In the genomic region with DNA sequence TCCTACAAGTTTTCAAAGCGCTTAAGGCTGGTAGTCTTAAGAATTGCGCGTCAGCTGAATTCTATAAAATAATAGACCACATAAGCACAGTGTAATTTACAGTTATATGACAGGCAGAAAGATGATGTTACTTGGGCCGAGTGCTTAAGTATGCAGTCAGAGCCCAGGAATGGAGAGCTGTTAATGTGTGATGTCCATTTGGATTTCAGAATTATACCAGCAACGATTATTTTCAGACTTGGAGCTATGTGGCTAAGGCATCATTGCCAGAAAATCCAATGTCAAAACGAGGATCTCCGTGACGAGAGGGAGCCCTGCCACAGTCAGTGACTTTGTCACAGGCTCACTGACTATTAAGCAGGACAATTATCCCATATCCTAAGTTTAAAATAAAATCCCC, we compare ENCODE assay signal across 1 cellular context.
TF ChIP-seq lines count a peak whose summit lies in the region.

No MANE protein-coding gene starts in this region.

TF ChIP-seq in HCT116, 20 proteins besides CTCF, POLR2A, EP300 and RAD21:
- TF ChIP-seq CBX3 (IDR thresholded peaks at IDR 0.05; ENCODE audit: low read depth) (no peak), SRF (IDR thresholded peaks at IDR 0.05; ENCODE audit: low read depth) (no peak), POLR2AphosphoS5 (IDR thresholded peaks at IDR 0.05; ENCODE audit: low read depth, low read length) (no peak), SP1 (IDR thresholded peaks at IDR 0.05; ENCODE audit: low read depth) (no peak), YY1 (IDR thresholded peaks at IDR 0.05; ENCODE audit: extremely low read depth, insufficient replicate concordance, low read depth, low read length) (no peak), SIN3A (IDR thresholded peaks at IDR 0.05; ENCODE audit: low read depth) (no peak), ZNF274 (IDR thresholded peaks at IDR 0.05; ENCODE audit: low read depth, low read length) (no peak), ZFX (IDR thresholded peaks at IDR 0.05) (no peak), ELF1 (IDR thresholded peaks at IDR 0.05; ENCODE audit: borderline replicate concordance, low read depth) (no peak), FOSL1 (IDR thresholded peaks at IDR 0.05; ENCODE audit: low read depth) (no peak), EZH2phosphoT487 (IDR thresholded peaks at IDR 0.05; ENCODE audit: borderline replicate concordance) (no peak), TCF7L2 (IDR thresholded peaks at IDR 0.05; ENCODE audit: borderline replicate concordance, extremely low read depth, insufficient read depth, insufficient read length) (no peak)
- TF ChIP-seq, protein P1, sequence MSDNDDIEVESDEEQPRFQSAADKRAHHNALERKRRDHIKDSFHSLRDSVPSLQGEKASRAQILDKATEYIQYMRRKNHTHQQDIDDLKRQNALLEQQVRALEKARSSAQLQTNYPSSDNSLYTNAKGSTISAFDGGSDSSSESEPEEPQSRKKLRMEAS (IDR thresholded peaks at IDR 0.05): no peak
- TF ChIP-seq, protein P2, sequence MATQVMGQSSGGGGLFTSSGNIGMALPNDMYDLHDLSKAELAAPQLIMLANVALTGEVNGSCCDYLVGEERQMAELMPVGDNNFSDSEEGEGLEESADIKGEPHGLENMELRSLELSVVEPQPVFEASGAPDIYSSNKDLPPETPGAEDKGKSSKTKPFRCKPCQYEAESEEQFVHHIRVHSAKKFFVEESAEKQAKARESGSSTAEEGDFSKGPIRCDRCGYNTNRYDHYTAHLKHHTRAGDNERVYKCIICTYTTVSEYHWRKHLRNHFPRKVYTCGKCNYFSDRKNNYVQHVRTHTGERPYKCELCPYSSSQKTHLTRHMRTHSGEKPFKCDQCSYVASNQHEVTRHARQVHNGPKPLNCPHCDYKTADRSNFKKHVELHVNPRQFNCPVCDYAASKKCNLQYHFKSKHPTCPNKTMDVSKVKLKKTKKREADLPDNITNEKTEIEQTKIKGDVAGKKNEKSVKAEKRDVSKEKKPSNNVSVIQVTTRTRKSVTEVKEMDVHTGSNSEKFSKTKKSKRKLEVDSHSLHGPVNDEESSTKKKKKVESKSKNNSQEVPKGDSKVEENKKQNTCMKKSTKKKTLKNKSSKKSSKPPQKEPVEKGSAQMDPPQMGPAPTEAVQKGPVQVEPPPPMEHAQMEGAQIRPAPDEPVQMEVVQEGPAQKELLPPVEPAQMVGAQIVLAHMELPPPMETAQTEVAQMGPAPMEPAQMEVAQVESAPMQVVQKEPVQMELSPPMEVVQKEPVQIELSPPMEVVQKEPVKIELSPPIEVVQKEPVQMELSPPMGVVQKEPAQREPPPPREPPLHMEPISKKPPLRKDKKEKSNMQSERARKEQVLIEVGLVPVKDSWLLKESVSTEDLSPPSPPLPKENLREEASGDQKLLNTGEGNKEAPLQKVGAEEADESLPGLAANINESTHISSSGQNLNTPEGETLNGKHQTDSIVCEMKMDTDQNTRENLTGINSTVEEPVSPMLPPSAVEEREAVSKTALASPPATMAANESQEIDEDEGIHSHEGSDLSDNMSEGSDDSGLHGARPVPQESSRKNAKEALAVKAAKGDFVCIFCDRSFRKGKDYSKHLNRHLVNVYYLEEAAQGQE (IDR thresholded peaks at IDR 0.05; ENCODE audit: low read depth): no peak
- TF ChIP-seq, protein P3, sequence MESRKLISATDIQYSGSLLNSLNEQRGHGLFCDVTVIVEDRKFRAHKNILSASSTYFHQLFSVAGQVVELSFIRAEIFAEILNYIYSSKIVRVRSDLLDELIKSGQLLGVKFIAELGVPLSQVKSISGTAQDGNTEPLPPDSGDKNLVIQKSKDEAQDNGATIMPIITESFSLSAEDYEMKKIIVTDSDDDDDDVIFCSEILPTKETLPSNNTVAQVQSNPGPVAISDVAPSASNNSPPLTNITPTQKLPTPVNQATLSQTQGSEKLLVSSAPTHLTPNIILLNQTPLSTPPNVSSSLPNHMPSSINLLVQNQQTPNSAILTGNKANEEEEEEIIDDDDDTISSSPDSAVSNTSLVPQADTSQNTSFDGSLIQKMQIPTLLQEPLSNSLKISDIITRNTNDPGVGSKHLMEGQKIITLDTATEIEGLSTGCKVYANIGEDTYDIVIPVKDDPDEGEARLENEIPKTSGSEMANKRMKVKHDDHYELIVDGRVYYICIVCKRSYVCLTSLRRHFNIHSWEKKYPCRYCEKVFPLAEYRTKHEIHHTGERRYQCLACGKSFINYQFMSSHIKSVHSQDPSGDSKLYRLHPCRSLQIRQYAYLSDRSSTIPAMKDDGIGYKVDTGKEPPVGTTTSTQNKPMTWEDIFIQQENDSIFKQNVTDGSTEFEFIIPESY (IDR thresholded peaks at IDR 0.05; ENCODE audit: extremely low read depth, insufficient replicate concordance, low read length): no peak
- TF ChIP-seq, protein P4, sequence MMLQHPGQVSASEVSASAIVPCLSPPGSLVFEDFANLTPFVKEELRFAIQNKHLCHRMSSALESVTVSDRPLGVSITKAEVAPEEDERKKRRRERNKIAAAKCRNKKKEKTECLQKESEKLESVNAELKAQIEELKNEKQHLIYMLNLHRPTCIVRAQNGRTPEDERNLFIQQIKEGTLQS (IDR thresholded peaks at IDR 0.05): no peak
